Comparison of ENCODE assay signal across 23 cellular contexts in the genomic region with DNA sequence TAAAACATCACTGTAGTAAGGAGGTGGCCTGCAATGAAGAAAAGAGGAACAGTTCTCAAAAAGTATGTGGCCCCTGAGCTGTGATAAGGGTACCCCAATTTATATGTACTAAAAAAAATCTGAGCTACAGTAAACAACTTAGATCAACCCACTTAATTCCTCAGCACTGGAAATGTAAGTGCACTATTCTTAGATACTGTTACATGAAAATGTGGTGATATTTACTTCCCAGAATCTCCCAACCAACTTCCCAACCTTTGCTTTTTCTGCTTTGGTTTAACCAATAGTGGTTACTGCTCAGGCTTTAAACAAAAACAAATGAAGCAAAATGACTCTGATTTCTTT.
DNase-seq lines count a peak whose midpoint lies in the region; TF ChIP-seq lines count a peak whose summit lies in the region.
"Had no signal": no experiment of that assay in that cellular context is flagged by ENCODE, and none has a peak within 500 bp of the region (broad histone marks: within the 10 kb centered on the region; RNA-seq: fewer than 3 reads in every experiment).

No MANE protein-coding gene starts in this region.

- no peak overlapping the region for H4K8ac ChIP-seq in neuronal stem cell (ENCODE audit: low read depth, low read length)

- H3K4me3 ChIP-seq in ACC112 (ENCODE audit: low read depth, low read length): no peak overlapping the region
- H3K4me3 ChIP-seq in cardiac muscle cell: no peak overlapping the region
- no peak overlapping the region for H3K4me3 ChIP-seq in neuronal stem cell (ENCODE audit: low read length in 2 of 2)
- H3K4me3 ChIP-seq: A549, BLaER1, lower lobe of right lung, SK-N-MC, stomach, upper lobe of right lung had no signal

- H3K27me3 ChIP-seq in ACC112 (ENCODE audit: insufficient read depth, low read length): no peaks in the 10 kb centered on the region
- H3K27me3 ChIP-seq in cardiac muscle cell: no peaks in the 10 kb centered on the region
- no peaks in the 10 kb centered on the region for H3K27me3 ChIP-seq in neuronal stem cell (ENCODE audit: control insufficient read depth in 3 of 3, insufficient read depth in 3 of 3, low read depth in 1 of 3, low read length in 3 of 3)
- H3K27me3 ChIP-seq: BLaER1, stomach, upper lobe of right lung had no signal

- H3K36me3 ChIP-seq in ACC112 (ENCODE audit: insufficient read depth, low read length) (no peaks in the 10 kb centered on the region), cardiac muscle cell (no peaks in the 10 kb centered on the region), neuronal stem cell (replicated peaks in 1 of 2; ENCODE audit: control insufficient read depth in 2 of 2, insufficient read depth in 2 of 2, low read length in 2 of 2) (peaks cover 0 to 12% of the 10 kb centered on the region in 2 donors)
- H3K36me3 ChIP-seq: BLaER1, lower lobe of right lung, stomach, upper lobe of right lung had no signal

- no peak overlapping the region for H3K23ac ChIP-seq in neuronal stem cell (ENCODE audit: low read depth, low read length, poor library complexity)

- H2BK5ac ChIP-seq in neuronal stem cell (ENCODE audit: low read length): no peak overlapping the region

- H3K79me2 ChIP-seq in ACC112 (ENCODE audit: control insufficient read depth, insufficient read depth, low read length, unreplicated experiment): no peaks in the 10 kb centered on the region

- H2BK15ac ChIP-seq in neuronal stem cell (ENCODE audit: low read length): no peak overlapping the region

- DNase-seq in cardiac muscle cell (ENCODE audit: low read depth in 1 of 2, low spot score in 1 of 2) (no peak), neuronal stem cell (ENCODE audit: low spot score) (no peak), KBM-7 (no peak), AG08395 (ENCODE audit: low spot score) (no peak), NCI-H524 (lab: John Stamatoyannopoulos, UW) (no peak), GM20000 (ENCODE audit: low spot score) (no peak)
- DNase-seq: activated B cell treated with CpG ODN at 0.5 μM for 24 hours; activated CD4-positive, alpha-beta memory T cell treated with anti-CD3 and anti-CD28 coated beads for 36 hours; activated gamma-delta T cell; activated naive CD8-positive, alpha-beta T cell treated with anti-CD3 and anti-CD28 coated beads, Interleukin-2, amount 50 U/mL, for 24 hours; lower lobe of right lung; NCI-H1092 treated with DMSO at 0.1 percent for 48 hours; NCI-H2081; NCI-H446; NK-92 treated with Interleukin-12 subunit alpha and Interleukin-12 subunit beta, amount 100 ng/mL, for 24 hours; stimulated activated CD4-positive, alpha-beta T cell treated with anti-CD3 and anti-CD28 coated beads, Interleukin-15, amount 100 ng/mL, for 24 hours; stomach; upper lobe of right lung had no signal

- no peak overlapping the region for H4K91ac ChIP-seq in neuronal stem cell (ENCODE audit: low read depth, low read length, poor library complexity)

- no peak overlapping the region for H3K4ac ChIP-seq in neuronal stem cell (ENCODE audit: low read length)

- no peak overlapping the region for H3K18ac ChIP-seq in neuronal stem cell (ENCODE audit: low read length)

- no peak overlapping the region for H3K14ac ChIP-seq in neuronal stem cell (ENCODE audit: low read length)

- TF ChIP-seq CTCF in VCaP (conservative IDR thresholded peaks at IDR 0.05) (no peak), cardiac muscle cell (IDR thresholded peaks at IDR 0.05; ENCODE audit: low read depth, low read length) (no peak), GM20000 (IDR thresholded peaks at IDR 0.05; ENCODE audit: extremely low read depth, missing control alignments) (no peak)

- H2AK5ac ChIP-seq in neuronal stem cell (ENCODE audit: low read depth, low read length): no peak overlapping the region

- H3K9ac ChIP-seq in neuronal stem cell (ENCODE audit: low read depth, low read length, poor library complexity): no peak overlapping the region
- H3K9ac ChIP-seq: BLaER1 had no signal

- no peaks in the 10 kb centered on the region for H3K79me1 ChIP-seq in neuronal stem cell (ENCODE audit: low read depth, low read length)

- H3K9me3 ChIP-seq in cardiac muscle cell (ENCODE audit: low read depth) (no peaks in the 10 kb centered on the region), neuronal stem cell (replicated peaks in 1 of 2; ENCODE audit: control insufficient read depth in 2 of 2, insufficient read depth in 1 of 2, low read depth in 1 of 2, low read length in 2 of 2) (no peaks in the 10 kb centered on the region)
- H3K9me3 ChIP-seq: A549, BLaER1, lower lobe of right lung, stomach, upper lobe of right lung had no signal

- H3K4me2 ChIP-seq in neuronal stem cell (ENCODE audit: insufficient read depth, low read length, poor library complexity, severe bottlenecking): no peak overlapping the region
- H3K4me2 ChIP-seq: A549, BLaER1 had no signal

- H3K4me1 ChIP-seq in ACC112 (ENCODE audit: control insufficient read depth, insufficient read depth, low read length, unreplicated experiment): peaks cover 18% of the 10 kb centered on the region
- peaks cover 17% of the 10 kb centered on the region for H3K4me1 ChIP-seq in cardiac muscle cell (ENCODE audit: low read depth)
- H3K4me1 ChIP-seq in neuronal stem cell (ENCODE audit: control insufficient read depth in 2 of 2, insufficient read depth in 1 of 2, low read depth in 1 of 2, low read length in 2 of 2): peaks cover 13 to 17% of the 10 kb centered on the region in 2 donors
- H3K4me1 ChIP-seq: A549, BLaER1, lower lobe of right lung had no signal

- H2BK120ac ChIP-seq in neuronal stem cell (ENCODE audit: low read depth, low read length): no peak overlapping the region

- in situ Hi-C loops in KBM-7 (cut with MboI; ENCODE audit: low pct_unique_long_range_greater_than_20kb, low sequenced_read_pairs): no loop called here

- H2BK12ac ChIP-seq in neuronal stem cell (ENCODE audit: low read length): no peak overlapping the region

- peak overlapping the region; percentile 47 for H2AFZ ChIP-seq in ACC112 (ENCODE audit: low read length, unreplicated experiment)
- peak overlapping the region; percentile 75 for H2AFZ ChIP-seq in neuronal stem cell (ENCODE audit: low read length)

- no peak overlapping the region for H3K27ac ChIP-seq in ACC112 (ENCODE audit: low read depth, low read length)
- H3K27ac ChIP-seq in VCaP: peak overlapping the region; percentile 14; the same call in 1 of the 2 replicates
- H3K27ac ChIP-seq in cardiac muscle cell: peak overlapping the region; percentile 91
- H3K27ac ChIP-seq in neuronal stem cell (replicated peaks; ENCODE audit: low read length): peak overlapping the region; percentile 71
- H3K27ac ChIP-seq: A549, BLaER1, lower lobe of right lung, SK-N-MC, upper lobe of right lung had no signal
